In genomic region chr6:3750324-3751018, GRCh38 we compare ENCODE assay signal across 8 cellular contexts. TPM values are rescaled to one million over a fixed set of nuclear protein-coding genes. Genes with fewer than 3 reads are reported as not detected.
DNase-seq lines count a peak whose midpoint lies in the region; ATAC-seq and TF ChIP-seq lines count a peak whose summit lies in the region.

No MANE protein-coding gene starts in this region.

- no peaks in the 10 kb centered on the region for H3K36me3 ChIP-seq in gastrocnemius medialis

- ATAC-seq in central memory CD8-positive, alpha-beta T cell (replicated peaks; ENCODE audit: extremely low read depth, poor library complexity, severe bottlenecking), result no peak
- peak; percentile 23 to 48 for ATAC-seq in gastrocnemius medialis
- no peak for ATAC-seq in HG02973 (IDR thresholded peaks at IDR 0.05; ENCODE audit: unreplicated experiment)
- no peak for ATAC-seq in GM21515 (IDR thresholded peaks at IDR 0.05; ENCODE audit: unreplicated experiment)

- H3K27ac Mint-ChIP-seq in central memory CD8-positive, alpha-beta T cell (ENCODE audit: low read depth), result no peak overlapping the region

- peak; percentile 18 for DNase-seq in activated naive CD4-positive, alpha-beta T cell treated with Interleukin-2 at 50 U/mL for 16 hours
- no peak for DNase-seq in activated naive CD4-positive, alpha-beta T cell (lab: John Stamatoyannopoulos, UW)
- peak; percentile 58 for DNase-seq in NCI-H226
- no peak for DNase-seq in central memory CD8-positive, alpha-beta T cell (ENCODE audit: low spot score in 2 of 2)
- peak; percentile 85 for DNase-seq in iris pigment epithelial cell (ENCODE audit: low read depth)
- DNase-seq in gastrocnemius medialis, result peak; percentile 68 to 77

- peak; percentile 76 to 83 for TF ChIP-seq POLR2A in gastrocnemius medialis (IDR thresholded peaks at IDR 0.05)

- H3K4me1 ChIP-seq in gastrocnemius medialis, result peaks cover 33 to 46% of the 10 kb centered on the region in 2 donors

- intact Hi-C loops in gastrocnemius medialis (cut with DNase I; ENCODE audit: low total_unique reads), result loop anchor here (5.0 kb wide), 1 partner anchor 52 kb away; no protein-coding TSS in a partner anchor

- peaks cover 46% of the 10 kb centered on the region for H3K27me3 Mint-ChIP-seq in central memory CD8-positive, alpha-beta T cell

- no peak for TF ChIP-seq CTCF in gastrocnemius medialis (IDR thresholded peaks at IDR 0.05 in 4 of 5, conservative IDR thresholded peaks at IDR 0.05 in 1 of 5)

- no peaks in the 10 kb centered on the region for H3K9me3 Mint-ChIP-seq in central memory CD8-positive, alpha-beta T cell

- H3K4me3 ChIP-seq in gastrocnemius medialis, result peak overlapping the region; percentile 72 to 94 (median 78)

- peaks cover 2% of the 10 kb centered on the region for H3K36me3 Mint-ChIP-seq in central memory CD8-positive, alpha-beta T cell (ENCODE audit: insufficient read depth)

- H3K27me3 ChIP-seq in gastrocnemius medialis, result no peaks in the 10 kb centered on the region

- H3K27ac ChIP-seq in gastrocnemius medialis, result peak overlapping the region; percentile 89 to 96 (median 90)

- H3K9me3 ChIP-seq in gastrocnemius medialis, result no peaks in the 10 kb centered on the region

- H3K4me1 Mint-ChIP-seq in central memory CD8-positive, alpha-beta T cell, result no peaks in the 10 kb centered on the region

- in situ Hi-C loops in gastrocnemius medialis (cut with MboI; ENCODE audit: low sequenced_read_pairs in 4 of 4), result no loop called here

- peak overlapping the region; percentile 60 for H3K4me3 Mint-ChIP-seq in central memory CD8-positive, alpha-beta T cell

RNA-seq across cellular contexts. Expression of gene PXDC1, which starts 1.0 kb away (rescaled TPM):
- 10 to 100 TPM in 3 of 4 donors, 1 to 10 TPM in 1; 8.8 to 47.1 (median 19.6) TPM for total RNA-seq in gastrocnemius medialis

Comparison
In these comparisons a context has a peak if more than half of its experiments do, and no peak if none do; other contexts are left out.
1. DNase-seq: peak in activated naive CD4-positive, alpha-beta T cell treated with Interleukin-2 at 50 U/mL for 16 hours (single experiment), NCI-H226 (single experiment), iris pigment epithelial cell (single experiment) and gastrocnemius medialis (2 of 2); none in activated naive CD4-positive, alpha-beta T cell (0 of 4) and central memory CD8-positive, alpha-beta T cell (0 of 2).
2. ATAC-seq: peak in gastrocnemius medialis (2 of 2); none in central memory CD8-positive, alpha-beta T cell (single experiment), HG02973 (single experiment) and GM21515 (single experiment).